Comparison of ENCODE assay signal across 29 cellular contexts in genomic region chr20:52459150-52459549, GRCh38.
"Had no signal": no experiment of that assay in that cellular context is flagged by ENCODE, and none has a peak within 500 bp of the region (broad histone marks: within the 10 kb centered on the region; RNA-seq: fewer than 3 reads in every experiment).

No MANE protein-coding gene starts in this region.

- H3K27ac Mint-ChIP-seq: dendritic cell treated with granulocyte-macrophage colony-stimulating factor and Interleukin-4, amounts not matched to agents 40 ng/mL and 50 ng/mL, for 4 days; effector memory CD8-positive, alpha-beta T cell; endodermal cell had no signal

- H3K4me1 ChIP-seq: colonic mucosa, esophagus muscularis mucosa, esophagus squamous epithelium, foreskin keratinocyte, gastrocnemius medialis, gastroesophageal sphincter, heart left ventricle, heart right ventricle had no signal

- H3K27me3 Mint-ChIP-seq: dendritic cell treated with granulocyte-macrophage colony-stimulating factor and Interleukin-4, amounts not matched to agents 40 ng/mL and 50 ng/mL, for 4 days had no signal

- H3K4me3 ChIP-seq: colonic mucosa, coronary artery, dorsolateral prefrontal cortex, esophagus muscularis mucosa, esophagus squamous epithelium, gastrocnemius medialis, gastroesophageal sphincter, heart left ventricle, heart right ventricle had no signal

- H3K27me3 ChIP-seq: colonic mucosa, esophagus muscularis mucosa, foreskin keratinocyte, gastrocnemius medialis had no signal

- H3K4me3 Mint-ChIP-seq: dendritic cell treated with granulocyte-macrophage colony-stimulating factor and Interleukin-4, amounts not matched to agents 40 ng/mL and 50 ng/mL, for 4 days; effector memory CD8-positive, alpha-beta T cell; endodermal cell had no signal

- H3K4me1 Mint-ChIP-seq: endodermal cell had no signal

- ATAC-seq: effector memory CD8-positive, alpha-beta T cell; esophagus mucosa; foreskin keratinocyte; gastrocnemius medialis; gastroesophageal sphincter; heart left ventricle; heart right ventricle had no signal

- H3K9me3 Mint-ChIP-seq: dendritic cell treated with granulocyte-macrophage colony-stimulating factor and Interleukin-4, amounts not matched to agents 40 ng/mL and 50 ng/mL, for 4 days; effector memory CD8-positive, alpha-beta T cell had no signal

- H3K36me3 ChIP-seq: colonic mucosa, esophagus muscularis mucosa, esophagus squamous epithelium, gastrocnemius medialis, gastroesophageal sphincter, heart left ventricle, heart right ventricle had no signal

- FAIRE-seq: colon, endometrium, endothelial cell of umbilical vein, frontal cortex had no signal

- H3K27ac ChIP-seq: colonic mucosa, coronary artery, dorsolateral prefrontal cortex, epithelial cell of prostate, esophagus muscularis mucosa, esophagus squamous epithelium, foreskin keratinocyte, gastrocnemius medialis, gastroesophageal sphincter, heart left ventricle, heart right ventricle had no signal

- H3K9me3 ChIP-seq: colonic mucosa, esophagus muscularis mucosa, esophagus squamous epithelium, gastrocnemius medialis had no signal

- DNase-seq: colonic mucosa; cortex of kidney; dermis blood vessel endothelial cell; dorsolateral prefrontal cortex; effector CD4-positive, alpha-beta T cell; effector CD8-positive, alpha-beta T cell; effector memory CD4-positive, alpha-beta T cell; effector memory CD8-positive, alpha-beta T cell; endodermal cell; erythroblast; esophagus squamous epithelium; foreskin fibroblast; foreskin keratinocyte; foreskin melanocyte; gastrocnemius medialis; glutamatergic neuron; head of caudate nucleus; heart left ventricle; heart right ventricle had no signal
